20 cellular contexts compared by ENCODE assay signal in genomic region chr6:125206389-125206788, GRCh38.
"Had no signal": no experiment of that assay in that cellular context is flagged by ENCODE, and none has a peak within 500 bp of the region (broad histone marks: within the 10 kb centered on the region; RNA-seq: fewer than 3 reads in every experiment).

No MANE protein-coding gene starts in this region.

- H3K27ac ChIP-seq: esophagus squamous epithelium, hepatocyte, pancreas, tibial nerve, upper lobe of left lung had no signal

- H3K9me3 Mint-ChIP-seq: effector memory CD8-positive, alpha-beta T cell; natural killer cell; stimulated activated naive B cell treated with anti-CD40 and anti-IgM and Interleukin-4, amounts not matched to agents 10 μg/mL and 1 μg/mL and 100 μg/mL, for 72 hours; stimulated activated naive CD8-positive, alpha-beta T cell treated with anti-CD3 and anti-CD28 coated beads, Interleukin-15, Interleukin-2, amounts not matched to agents 100 ng/mL and 50 ng/mL, for 24 hours had no signal

- H3K4me3 Mint-ChIP-seq: effector memory CD8-positive, alpha-beta T cell; natural killer cell; stimulated activated naive B cell treated with anti-CD40 and anti-IgM and Interleukin-4, amounts not matched to agents 10 μg/mL and 1 μg/mL and 100 μg/mL, for 72 hours; stimulated activated naive CD8-positive, alpha-beta T cell treated with anti-CD3 and anti-CD28 coated beads, Interleukin-15, Interleukin-2, amounts not matched to agents 100 ng/mL and 50 ng/mL, for 24 hours had no signal

- H2AFZ ChIP-seq: hepatocyte had no signal

- H3K27me3 ChIP-seq: esophagus squamous epithelium, hepatocyte, pancreas, sigmoid colon, tibial nerve, upper lobe of left lung had no signal

- H3K4me3 ChIP-seq: esophagus squamous epithelium, hepatocyte, pancreas, sigmoid colon, tibial nerve, upper lobe of left lung had no signal

- H3K4me1 Mint-ChIP-seq: stimulated activated naive B cell treated with anti-CD40 and anti-IgM and Interleukin-4, amounts not matched to agents 10 μg/mL and 1 μg/mL and 100 μg/mL, for 72 hours had no signal

- H3K9me3 ChIP-seq: esophagus squamous epithelium, pancreas, sigmoid colon, thoracic aorta, tibial nerve, upper lobe of left lung had no signal

- H3K36me3 Mint-ChIP-seq: natural killer cell; stimulated activated naive B cell treated with anti-CD40 and anti-IgM and Interleukin-4, amounts not matched to agents 10 μg/mL and 1 μg/mL and 100 μg/mL, for 72 hours had no signal

- DNase-seq: cortex of kidney; effector memory CD8-positive, alpha-beta T cell; erythroblast; esophagus squamous epithelium; foreskin melanocyte; mammary epithelial cell; mesendoderm; midbrain; natural killer cell; pancreas; sigmoid colon; small intestine; stimulated activated CD4-positive, alpha-beta T cell treated with anti-CD3 and anti-CD28 coated beads, Interleukin-15, amount 100 ng/mL, for 24 hours; stimulated activated CD4-positive, alpha-beta T cell treated with anti-CD3 and anti-CD28 coated beads, Interleukin-2, amount 100 ng/mL, for 48 hours; stimulated activated naive B cell treated with anti-CD40 and anti-IgM and Interleukin-4, amounts not matched to agents 10 μg/mL and 1 μg/mL and 100 μg/mL, for 72 hours; upper lobe of left lung had no signal

- H3K27ac Mint-ChIP-seq: effector memory CD8-positive, alpha-beta T cell; natural killer cell; stimulated activated naive B cell treated with anti-CD40 and anti-IgM and Interleukin-4, amounts not matched to agents 10 μg/mL and 1 μg/mL and 100 μg/mL, for 72 hours; stimulated activated naive CD8-positive, alpha-beta T cell treated with anti-CD3 and anti-CD28 coated beads, Interleukin-15, Interleukin-2, amounts not matched to agents 100 ng/mL and 50 ng/mL, for 24 hours had no signal

- H3K36me3 ChIP-seq: esophagus squamous epithelium, pancreas, sigmoid colon, thoracic aorta, tibial nerve, upper lobe of left lung had no signal

- ATAC-seq: effector memory CD8-positive, alpha-beta T cell; natural killer cell; pancreas; stimulated activated naive B cell treated with anti-CD40 and anti-IgM and Interleukin-4, amounts not matched to agents 10 μg/mL and 1 μg/mL and 100 μg/mL, for 72 hours had no signal

- H3K4me2 ChIP-seq: hepatocyte had no signal

- H3K27me3 Mint-ChIP-seq: stimulated activated naive B cell treated with anti-CD40 and anti-IgM and Interleukin-4, amounts not matched to agents 10 μg/mL and 1 μg/mL and 100 μg/mL, for 72 hours had no signal
